ENCODE assay signal across 1 cellular context in the genomic region with DNA sequence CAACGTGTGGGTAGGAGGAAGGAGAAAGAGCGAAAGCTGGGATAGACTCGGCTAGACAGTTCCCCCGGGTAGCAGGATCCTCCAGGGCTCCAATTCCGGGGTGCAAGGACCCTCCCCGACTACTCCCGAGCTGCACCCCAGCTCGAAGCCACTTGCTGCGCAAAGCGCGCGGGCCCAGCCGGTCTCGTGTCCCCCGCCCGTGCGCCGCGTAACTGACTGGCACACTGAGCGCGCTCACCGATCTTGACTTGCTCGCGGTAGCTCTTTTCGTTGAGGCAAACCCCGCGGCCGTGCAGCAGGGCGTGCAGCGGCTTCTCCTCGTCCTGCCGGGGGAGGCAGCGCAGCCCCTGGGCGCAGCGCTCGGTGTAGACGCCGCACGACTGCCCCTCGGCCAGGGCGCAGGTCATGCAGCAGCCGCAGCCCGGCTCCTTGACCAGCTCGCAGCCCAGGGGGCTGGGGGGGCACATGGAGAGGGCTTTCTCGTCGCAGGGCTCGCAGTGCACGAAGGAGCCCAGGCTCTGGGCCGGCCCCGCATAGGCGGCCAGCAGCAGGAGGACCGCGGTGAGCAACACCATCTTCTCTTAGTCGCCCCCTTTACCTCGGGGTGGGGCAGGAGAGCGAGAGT.
TF ChIP-seq lines count a peak whose summit lies in the region.

No MANE protein-coding gene starts in this region.

TF ChIP-seq in HepG2, 621 proteins besides CTCF, POLR2A, EP300 and RAD21 (continued from another document):
- no peak for TF ChIP-seq NONO (IDR thresholded peaks at IDR 0.05)
- no peak for TF ChIP-seq NONO (CRISPR knock-in tag; conservative IDR thresholded peaks at IDR 0.05)
- no peak for TF ChIP-seq ARID2 (CRISPR knock-in tag; IDR thresholded peaks at IDR 0.05; ENCODE audit: borderline replicate concordance)
- no peak for TF ChIP-seq ZNF747 (CRISPR knock-in tag; IDR thresholded peaks at IDR 0.05; ENCODE audit: borderline replicate concordance)
- no peak for TF ChIP-seq IKZF4 (CRISPR knock-in tag; IDR thresholded peaks at IDR 0.05; ENCODE audit: borderline replicate concordance, low read depth, not compliant biosample characterization)
- TF ChIP-seq PRMT3 (CRISPR knock-in tag; IDR thresholded peaks at IDR 0.05; ENCODE audit: borderline replicate concordance, low read depth), result no peak
- TF ChIP-seq CHCHD3 (CRISPR knock-in tag; IDR thresholded peaks at IDR 0.05), result no peak
- no peak for TF ChIP-seq NAIF1 (CRISPR knock-in tag; IDR thresholded peaks at IDR 0.05; ENCODE audit: borderline replicate concordance)
- no peak for TF ChIP-seq KDM4B (CRISPR knock-in tag; IDR thresholded peaks at IDR 0.05)
- no peak for TF ChIP-seq SETDB1 (CRISPR knock-in tag; IDR thresholded peaks at IDR 0.05; ENCODE audit: borderline replicate concordance)
- TF ChIP-seq ZBTB38 (CRISPR knock-in tag; IDR thresholded peaks at IDR 0.05), result 0 out of 2 replicates have a peak, but pooled peaks have one; percentile 19
